ENCODE assay signal across 24 cellular contexts in the genomic region with DNA sequence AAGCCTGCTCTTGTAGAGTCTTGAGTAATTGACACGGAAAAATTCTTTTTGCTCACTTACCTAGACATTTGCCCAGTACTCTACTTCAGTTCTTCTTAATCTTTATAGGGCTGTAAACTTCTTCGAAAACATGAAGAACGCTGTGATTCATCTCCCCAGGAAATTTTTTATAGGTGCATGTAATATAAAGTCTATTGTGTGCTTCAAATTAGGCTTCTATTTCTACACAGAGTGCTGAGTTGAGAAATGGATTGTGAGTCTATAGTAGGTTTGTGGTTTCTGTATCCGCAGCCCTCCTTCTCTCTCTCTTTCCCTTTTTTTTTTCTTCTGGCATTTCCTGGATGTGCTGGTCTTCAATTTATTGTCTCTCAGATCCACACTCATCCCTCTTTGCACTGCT.
DNase-seq lines count a peak whose midpoint lies in the region; ATAC-seq and TF ChIP-seq lines count a peak whose summit lies in the region.
"Had no signal": no experiment of that assay in that cellular context is flagged by ENCODE, and none has a peak within 500 bp of the region (broad histone marks: within the 10 kb centered on the region; RNA-seq: fewer than 3 reads in every experiment).

No MANE protein-coding gene starts in this region.

- no peak for TF ChIP-seq POLR2A in prostate gland (IDR thresholded peaks at IDR 0.05)

- intact Hi-C loops in mucosa of descending colon (cut with DNase I, micrococcal nuclease) = no loop called here
- intact Hi-C loops in prostate gland (cut with DNase I) = no loop called here

- 7% methylated on average over 4 of the region's 4 CpGs for WGBS in prostate gland

- H3K4me1 Mint-ChIP-seq in GM23338 = peaks cover 13% of the 10 kb centered on the region
- H3K4me1 Mint-ChIP-seq: activated naive CD8-positive, alpha-beta T cell treated with anti-CD3 and anti-CD28 coated beads, Interleukin-2, amount 10 ng/mL, durations not matched to agents 7 days and 5 days; brain had no signal

- H3K36me3 Mint-ChIP-seq in GM23338 (ENCODE audit: low read depth) = no peaks in the 10 kb centered on the region
- H3K36me3 Mint-ChIP-seq: activated CD4-positive, alpha-beta memory T cell treated with anti-CD3 and anti-CD28 coated beads for 36 hours; activated naive CD8-positive, alpha-beta T cell treated with anti-CD3 and anti-CD28 coated beads, Interleukin-2, amount 10 ng/mL, durations not matched to agents 7 days and 5 days; brain; type B pancreatic cell had no signal

- H3F3A ChIP-seq in GM23338 (replicated peaks; ENCODE audit: low read depth) = no peaks in the 10 kb centered on the region

- no peak overlapping the region for H3K27ac ChIP-seq in GM23338 (ENCODE audit: low read depth)
- no peak overlapping the region for H3K27ac ChIP-seq in SK-N-MC
- H3K27ac ChIP-seq in prostate gland = no peak overlapping the region
- H3K27ac ChIP-seq: PC-9 had no signal

- H3K4me2 ChIP-seq in GM23338 = no peak overlapping the region
- H3K4me2 ChIP-seq: PC-9 had no signal

- H3K27me3 Mint-ChIP-seq in GM23338 (ENCODE audit: insufficient read depth, low read depth, poor library complexity) = no peaks in the 10 kb centered on the region
- H3K27me3 Mint-ChIP-seq: activated CD4-positive, alpha-beta memory T cell treated with anti-CD3 and anti-CD28 coated beads for 36 hours; activated naive CD8-positive, alpha-beta T cell treated with anti-CD3 and anti-CD28 coated beads, Interleukin-2, amount 10 ng/mL, durations not matched to agents 7 days and 5 days; brain had no signal

- H3K9me2 ChIP-seq in GM23338 (ENCODE audit: insufficient read depth) = no peaks in the 10 kb centered on the region

- H3K79me2 ChIP-seq in GM23338 (replicated peaks; ENCODE audit: insufficient read depth) = no peaks in the 10 kb centered on the region

- DNase-seq in AG10803 (ENCODE audit: low read depth) (peak; percentile 70), GM23338 (ENCODE audit: low spot score) (no peak), SK-N-MC (ENCODE audit: low read depth, low spot score) (peak; percentile 39), mucosa of descending colon (no peak), BE2C (no peak), NK-92 (lab: John Stamatoyannopoulos, UW; ENCODE audit: unreplicated experiment) (no peak), prostate gland (ENCODE audit: low spot score) (no peak)
- DNase-seq: activated CD4-positive, alpha-beta memory T cell treated with anti-CD3 and anti-CD28 coated beads for 36 hours; activated naive CD8-positive, alpha-beta T cell treated with anti-CD3 and anti-CD28 coated beads, Interleukin-2, amount 10 ng/mL, durations not matched to agents 7 days and 5 days; IMR-90; mesendoderm; NCI-H1105 treated with DMSO at 0.1 percent for 48 hours; NCI-H2081 treated with DMSO at 0.1 percent for 48 hours; NCI-H446 treated with DMSO at 0.1 percent for 48 hours; occipital lobe; SHP77 treated with DMSO at 0.1 percent for 48 hours; small intestine; stimulated activated CD4-positive, alpha-beta T cell treated with anti-CD3 and anti-CD28 coated beads, Interleukin-2, amount 100 ng/mL, for 24 hours had no signal

- H3K4me3 Mint-ChIP-seq in GM23338 = no peak overlapping the region
- H3K4me3 Mint-ChIP-seq: activated CD4-positive, alpha-beta memory T cell treated with anti-CD3 and anti-CD28 coated beads for 36 hours; activated naive CD8-positive, alpha-beta T cell treated with anti-CD3 and anti-CD28 coated beads, Interleukin-2, amount 10 ng/mL, durations not matched to agents 7 days and 5 days; brain; type B pancreatic cell had no signal

- H3K9me3 Mint-ChIP-seq in GM23338 = no peaks in the 10 kb centered on the region
- H3K9me3 Mint-ChIP-seq: activated CD4-positive, alpha-beta memory T cell treated with anti-CD3 and anti-CD28 coated beads for 36 hours; activated naive CD8-positive, alpha-beta T cell treated with anti-CD3 and anti-CD28 coated beads, Interleukin-2, amount 10 ng/mL, durations not matched to agents 7 days and 5 days; brain; type B pancreatic cell had no signal

- no peaks in the 10 kb centered on the region for H3K36me3 ChIP-seq in GM23338 (ENCODE audit: insufficient read depth)
- H3K36me3 ChIP-seq in SK-N-MC (ENCODE audit: insufficient read depth, low read length) = no peaks in the 10 kb centered on the region
- no peaks in the 10 kb centered on the region for H3K36me3 ChIP-seq in mucosa of descending colon (ENCODE audit: low read depth)
- H3K36me3 ChIP-seq in BE2C = no peaks in the 10 kb centered on the region
- no peaks in the 10 kb centered on the region for H3K36me3 ChIP-seq in prostate gland

- H3K9me3 ChIP-seq in SK-N-MC (ENCODE audit: low read depth, low read length) (no peaks in the 10 kb centered on the region), mucosa of descending colon (no peaks in the 10 kb centered on the region), BE2C (no peaks in the 10 kb centered on the region), prostate gland (peaks cover 4% of the 10 kb centered on the region)

- TF ChIP-seq CTCF in AG10803 (conservative IDR thresholded peaks at IDR 0.05; ENCODE audit: low read length) (no peak), GM23338 (conservative IDR thresholded peaks at IDR 0.05; ENCODE audit: low read depth in 2 of 2) (no peak), mucosa of descending colon (IDR thresholded peaks at IDR 0.05) (no peak), BE2C (IDR thresholded peaks at IDR 0.05; ENCODE audit: low read depth, low read length) (no peak), prostate gland (IDR thresholded peaks at IDR 0.05) (no peak)

- ATAC-seq in GM23338 (no peak), mucosa of descending colon (peak; percentile 84), HG03354 (IDR thresholded peaks at IDR 0.05; ENCODE audit: poor library complexity, severe bottlenecking, unreplicated experiment) (no peak)
- ATAC-seq: activated CD4-positive, CD25-positive, alpha-beta regulatory T cell treated with anti-CD3 and anti-CD28 coated beads, Interleukin-2, amount 50 U/mL, for 24 hours; left lobe of liver had no signal

- H3K4me1 ChIP-seq in GM23338 (ENCODE audit: insufficient read depth) = 0 out of 2 replicates have a peak, but pooled peaks cover 4% of the 10 kb centered on the region
- no peaks in the 10 kb centered on the region for H3K4me1 ChIP-seq in mucosa of descending colon (ENCODE audit: low read depth)
- no peaks in the 10 kb centered on the region for H3K4me1 ChIP-seq in BE2C
- no peaks in the 10 kb centered on the region for H3K4me1 ChIP-seq in prostate gland (replicated peaks)

- H3K9ac ChIP-seq in SK-N-MC (ENCODE audit: insufficient read length) = no peak overlapping the region

- H2AFZ ChIP-seq in GM23338 = peak overlapping the region; percentile 50; the same call in 1 of the 2 replicates
- H2AFZ ChIP-seq: PC-9 had no signal

- H3K27me3 ChIP-seq in GM23338 (ENCODE audit: insufficient read depth) = no peaks in the 10 kb centered on the region
- H3K27me3 ChIP-seq in BE2C = no peaks in the 10 kb centered on the region; the same call in 1 of the 2 replicates
- H3K27me3 ChIP-seq in prostate gland (replicated peaks; ENCODE audit: insufficient read depth) = no peaks in the 10 kb centered on the region

- H4K20me1 ChIP-seq in GM23338 (replicated peaks; ENCODE audit: insufficient read depth) = no peaks in the 10 kb centered on the region

- H3K4me3 ChIP-seq in AG10803 (ENCODE audit: low read length) = no peak overlapping the region
- H3K4me3 ChIP-seq in GM23338 = no peak overlapping the region
- H3K4me3 ChIP-seq in SK-N-MC = peak overlapping the region; percentile 17
- H3K4me3 ChIP-seq in mucosa of descending colon = no peak overlapping the region
- H3K4me3 ChIP-seq in BE2C (ENCODE audit: low read depth, low read length) = no peak overlapping the region
- no peak overlapping the region for H3K4me3 ChIP-seq in prostate gland
- H3K4me3 ChIP-seq: PC-9 had no signal

- no peak overlapping the region for H3K27ac Mint-ChIP-seq in GM23338
- H3K27ac Mint-ChIP-seq: activated CD4-positive, alpha-beta memory T cell treated with anti-CD3 and anti-CD28 coated beads for 36 hours; activated naive CD8-positive, alpha-beta T cell treated with anti-CD3 and anti-CD28 coated beads, Interleukin-2, amount 10 ng/mL, durations not matched to agents 7 days and 5 days; brain; type B pancreatic cell had no signal

TF ChIP-seq in GM23338, 12 proteins besides CTCF, POLR2A, EP300 and RAD21:
- no peak for TF ChIP-seq STAT1 (IDR thresholded peaks at IDR 0.05; ENCODE audit: unreplicated experiment)

Comparison
In these comparisons a context has a peak if more than half of its experiments do, and no peak if none do; other contexts are left out.
1. DNase-seq: peak in AG10803 (single experiment) and SK-N-MC (single experiment); none in GM23338 (single experiment), mucosa of descending colon (0 of 3), BE2C (single experiment), NK-92 (single experiment) and prostate gland (single experiment).